ENCODE assay signal across 28 cellular contexts in the genomic region with DNA sequence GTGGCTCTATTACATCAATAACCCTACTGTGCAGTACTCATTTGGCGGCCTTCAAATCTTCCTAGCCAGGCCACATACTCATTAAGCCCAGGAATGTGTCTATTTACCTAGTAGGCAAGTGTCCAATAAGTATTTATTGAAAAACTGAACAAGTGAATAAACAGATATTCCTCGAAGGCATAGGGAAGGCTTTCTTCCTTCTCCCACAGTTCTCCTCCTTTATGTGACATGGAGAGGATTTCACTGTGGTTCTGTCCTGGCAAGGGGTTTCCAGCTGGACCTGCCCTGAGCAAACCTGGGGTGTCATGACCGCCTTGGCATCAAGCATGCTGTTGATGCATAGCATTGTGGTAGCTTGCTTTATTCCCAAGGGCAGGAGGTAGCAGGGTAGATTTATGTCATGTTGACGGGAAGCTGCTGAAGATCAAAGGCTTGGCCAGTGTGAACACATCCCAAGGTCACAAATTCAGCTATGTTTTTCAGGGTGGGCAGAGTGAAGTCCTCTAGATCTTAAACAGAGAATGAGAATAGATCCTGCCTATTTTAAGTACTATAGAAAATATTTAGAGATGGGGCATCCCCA.
"Had no signal": no experiment of that assay in that cellular context is flagged by ENCODE, and none has a peak within 500 bp of the region (broad histone marks: within the 10 kb centered on the region; RNA-seq: fewer than 3 reads in every experiment).

No MANE protein-coding gene starts in this region.

- H3K36me3 ChIP-seq: brain microvascular endothelial cell, esophagus squamous epithelium, neural progenitor cell, transverse colon, WERI-Rb-1 had no signal

- H3K4me3 ChIP-seq: esophagus squamous epithelium, neural progenitor cell, testis, transverse colon had no signal

- H3K9me3 Mint-ChIP-seq: activated CD4-positive, alpha-beta T cell treated with anti-CD3 and anti-CD28 coated beads, Interleukin-2, amount 10 ng/mL, durations not matched to agents 7 days and 5 days; activated naive CD8-positive, alpha-beta T cell treated with anti-CD3 and anti-CD28 coated beads, Interleukin-2, amount 10 ng/mL, durations not matched to agents 7 days and 5 days; endodermal cell; neural progenitor cell had no signal

- H3K27ac Mint-ChIP-seq: activated CD4-positive, alpha-beta memory T cell treated with anti-CD3 and anti-CD28 coated beads, Interleukin-2, amount 10 ng/mL, durations not matched to agents 7 days and 5 days; activated CD4-positive, alpha-beta T cell treated with anti-CD3 and anti-CD28 coated beads, Interleukin-2, amount 10 ng/mL, durations not matched to agents 7 days and 5 days; activated naive CD4-positive, alpha-beta T cell treated with anti-CD3 and anti-CD28 coated beads, Interleukin-2, amount 10 ng/mL, durations not matched to agents 7 days and 5 days; activated naive CD8-positive, alpha-beta T cell treated with anti-CD3 and anti-CD28 coated beads, Interleukin-2, amount 10 ng/mL, durations not matched to agents 7 days and 5 days; activated T-cell treated with anti-CD3 and anti-CD28 coated beads, Interleukin-2, amount 50 U/mL, for 24 hours; endodermal cell; naive thymus-derived CD8-positive, alpha-beta T cell; neural progenitor cell; T-helper 17 cell had no signal

- H3K9ac ChIP-seq: neural progenitor cell had no signal

- H3K4me1 Mint-ChIP-seq: activated CD4-positive, alpha-beta memory T cell treated with anti-CD3 and anti-CD28 coated beads, Interleukin-2, amount 10 ng/mL, durations not matched to agents 7 days and 5 days; activated CD4-positive, alpha-beta T cell treated with anti-CD3 and anti-CD28 coated beads, Interleukin-2, amount 10 ng/mL, durations not matched to agents 7 days and 5 days; activated naive CD4-positive, alpha-beta T cell treated with anti-CD3 and anti-CD28 coated beads, Interleukin-2, amount 10 ng/mL, durations not matched to agents 7 days and 5 days; activated naive CD8-positive, alpha-beta T cell treated with anti-CD3 and anti-CD28 coated beads, Interleukin-2, amount 10 ng/mL, durations not matched to agents 7 days and 5 days; T-helper 17 cell had no signal

- H3K4me2 ChIP-seq: neural progenitor cell had no signal

- ATAC-seq: naive thymus-derived CD8-positive, alpha-beta T cell; right cardiac atrium; stimulated activated naive CD8-positive, alpha-beta T cell treated with anti-CD3 and anti-CD28 coated beads, Interleukin-15, Interleukin-2, amounts not matched to agents 100 U/mL and 50 U/mL, for 24 hours; T-helper 17 cell had no signal

- DNase-seq: activated CD4-positive, alpha-beta memory T cell treated with anti-CD3 and anti-CD28 coated beads, Interleukin-2, amount 10 ng/mL, durations not matched to agents 7 days and 5 days; activated CD4-positive, alpha-beta T cell treated with anti-CD3 and anti-CD28 coated beads, Interleukin-2, amount 10 ng/mL, durations not matched to agents 7 days and 5 days; activated CD4-positive, CD25-positive, alpha-beta regulatory T cell treated with anti-CD3 and anti-CD28 coated beads, Interleukin-2, amount 50 U/mL, for 72 hours; activated CD8-positive, alpha-beta memory T cell treated with anti-CD3 and anti-CD28 coated beads, Interleukin-2, amount 50 U/mL, for 48 hours; activated gamma-delta T cell; activated naive CD4-positive, alpha-beta T cell treated with anti-CD3 and anti-CD28 coated beads, Interleukin-2, amount 10 ng/mL, durations not matched to agents 7 days and 5 days; activated naive CD8-positive, alpha-beta T cell treated with anti-CD3 and anti-CD28 coated beads, Interleukin-2, amount 10 ng/mL, durations not matched to agents 7 days and 5 days; activated T-cell treated with anti-CD3 and anti-CD28 coated beads, Interleukin-2, amount 50 U/mL, for 24 hours; amniotic stem cell; brain microvascular endothelial cell; cortex of kidney; endodermal cell; esophagus squamous epithelium; foreskin melanocyte; islet precursor cell; mammary epithelial cell; midbrain; naive thymus-derived CD8-positive, alpha-beta T cell; right cardiac atrium; stimulated activated CD4-positive, alpha-beta T cell treated with anti-CD3 and anti-CD28 coated beads, Interleukin-4, amount 100 ng/mL, for 1 hour; stimulated activated naive CD8-positive, alpha-beta T cell treated with anti-CD3 and anti-CD28 coated beads, Interleukin-15, Interleukin-2, amounts not matched to agents 100 U/mL and 50 U/mL, for 24 hours; SW 1271; T-helper 17 cell; T1000; testis; transverse colon; WERI-Rb-1 had no signal

- H3K36me3 Mint-ChIP-seq: activated naive CD4-positive, alpha-beta T cell treated with anti-CD3 and anti-CD28 coated beads, Interleukin-2, amount 10 ng/mL, durations not matched to agents 7 days and 5 days; activated naive CD8-positive, alpha-beta T cell treated with anti-CD3 and anti-CD28 coated beads, Interleukin-2, amount 10 ng/mL, durations not matched to agents 7 days and 5 days; naive thymus-derived CD8-positive, alpha-beta T cell; neural progenitor cell had no signal

- H3K4me1 ChIP-seq: esophagus squamous epithelium, neural progenitor cell, testis, transverse colon had no signal

- H3K4me3 Mint-ChIP-seq: activated CD4-positive, alpha-beta memory T cell treated with anti-CD3 and anti-CD28 coated beads, Interleukin-2, amount 10 ng/mL, durations not matched to agents 7 days and 5 days; activated CD4-positive, alpha-beta T cell treated with anti-CD3 and anti-CD28 coated beads, Interleukin-2, amount 10 ng/mL, durations not matched to agents 7 days and 5 days; activated naive CD4-positive, alpha-beta T cell treated with anti-CD3 and anti-CD28 coated beads, Interleukin-2, amount 10 ng/mL, durations not matched to agents 7 days and 5 days; activated naive CD8-positive, alpha-beta T cell treated with anti-CD3 and anti-CD28 coated beads, Interleukin-2, amount 10 ng/mL, durations not matched to agents 7 days and 5 days; activated T-cell treated with anti-CD3 and anti-CD28 coated beads, Interleukin-2, amount 50 U/mL, for 24 hours; endodermal cell; naive thymus-derived CD8-positive, alpha-beta T cell; neural progenitor cell; T-helper 17 cell had no signal

- H3K27me3 ChIP-seq: brain microvascular endothelial cell, esophagus squamous epithelium, neural progenitor cell, testis, transverse colon had no signal

- H3K27me3 Mint-ChIP-seq: activated CD4-positive, alpha-beta memory T cell treated with anti-CD3 and anti-CD28 coated beads, Interleukin-2, amount 10 ng/mL, durations not matched to agents 7 days and 5 days; activated CD4-positive, alpha-beta T cell treated with anti-CD3 and anti-CD28 coated beads, Interleukin-2, amount 10 ng/mL, durations not matched to agents 7 days and 5 days; activated naive CD4-positive, alpha-beta T cell treated with anti-CD3 and anti-CD28 coated beads, Interleukin-2, amount 10 ng/mL, durations not matched to agents 7 days and 5 days; activated naive CD8-positive, alpha-beta T cell treated with anti-CD3 and anti-CD28 coated beads, Interleukin-2, amount 10 ng/mL, durations not matched to agents 7 days and 5 days; activated T-cell treated with anti-CD3 and anti-CD28 coated beads, Interleukin-2, amount 50 U/mL, for 24 hours; T-helper 17 cell had no signal

- H3K9me3 ChIP-seq: esophagus squamous epithelium, testis, transverse colon had no signal

- H3K27ac ChIP-seq: brain microvascular endothelial cell, esophagus squamous epithelium, neural progenitor cell, testis, transverse colon, WERI-Rb-1 had no signal
